8 cellular contexts compared by ENCODE assay signal in the genomic region with DNA sequence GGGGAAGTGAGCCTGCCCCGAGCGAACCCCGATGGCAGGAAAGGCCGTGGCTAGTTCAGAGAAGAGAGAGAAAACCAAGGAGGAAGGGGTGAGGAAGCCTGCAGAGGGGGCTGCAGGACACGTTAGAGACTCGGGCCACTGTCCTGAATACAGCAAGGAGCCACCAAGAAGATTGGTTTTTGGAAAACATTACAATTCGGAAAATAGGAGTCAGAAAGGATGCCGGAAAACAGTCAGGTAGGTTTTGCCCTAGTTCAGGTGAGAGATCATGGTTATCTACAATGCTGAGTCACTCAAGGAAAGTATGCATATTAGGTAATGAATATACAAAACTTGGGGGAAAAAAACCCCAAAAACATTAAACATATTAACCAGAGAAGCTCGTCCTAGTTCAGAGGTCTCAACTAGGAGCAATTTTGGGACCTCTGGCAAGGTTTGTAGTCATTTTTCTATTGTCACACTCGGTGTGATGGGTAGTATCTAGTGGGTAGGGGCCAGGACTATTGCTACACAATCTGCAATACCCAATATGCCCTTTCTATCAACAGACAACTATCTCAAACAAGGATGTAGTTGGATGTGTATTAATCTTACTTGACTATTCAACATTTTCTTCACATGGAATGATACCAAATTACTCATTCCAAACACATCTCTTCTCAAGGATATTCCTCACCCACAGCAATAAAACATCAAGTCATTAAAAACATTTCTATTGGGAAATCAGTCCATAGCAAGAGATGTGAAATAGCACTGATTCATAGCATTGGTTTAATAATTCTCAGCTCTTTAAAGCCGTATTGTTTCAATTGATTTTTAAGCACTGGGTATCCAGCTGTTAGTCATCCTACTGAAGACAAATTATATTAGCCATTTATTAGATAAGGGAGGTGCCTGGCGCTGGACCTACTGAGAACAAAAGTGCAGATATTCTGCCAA.
DNase-seq lines count a peak whose midpoint lies in the region; ATAC-seq and TF ChIP-seq lines count a peak whose summit lies in the region.

No MANE protein-coding gene starts in this region.

- H3K9me3 Mint-ChIP-seq in T-helper 2 cell treated with Interferon-gamma antibody and Interleukin-4, amounts not matched to agents 5 μg/mL and 100 μg/mL, for 36 hours, result no peaks in the 10 kb centered on the region
- no peaks in the 10 kb centered on the region for H3K9me3 Mint-ChIP-seq in MCF 10A (ENCODE audit: unreplicated experiment)

- peaks cover 4% of the 10 kb centered on the region for H3K4me1 Mint-ChIP-seq in T-helper 2 cell treated with Interferon-gamma antibody and Interleukin-4, amounts not matched to agents 5 μg/mL and 100 μg/mL, for 36 hours (ENCODE audit: low read depth)
- peaks cover 20% of the 10 kb centered on the region for H3K4me1 Mint-ChIP-seq in MCF 10A (ENCODE audit: insufficient read depth, unreplicated experiment)

- intact Hi-C loops in MCF 10A (cut with micrococcal nuclease), result loop anchor here (5.0 kb wide), 1 partner anchor 336 kb away; the partner anchor contains the start of gene VIM
- intact Hi-C loops in left colon (cut with DNase I, micrococcal nuclease), result no loop called here

- TF ChIP-seq CTCF in C4-2B (conservative IDR thresholded peaks at IDR 0.05) (peak; percentile 33), MCF 10A (IDR thresholded peaks at IDR 0.05; ENCODE audit: unreplicated experiment) (no peak)

- H3K4me3 Mint-ChIP-seq in T-helper 2 cell treated with Interferon-gamma antibody and Interleukin-4, amounts not matched to agents 5 μg/mL and 100 μg/mL, for 36 hours, result peak overlapping the region; percentile 37
- H3K4me3 Mint-ChIP-seq in MCF 10A (ENCODE audit: unreplicated experiment), result no peak overlapping the region

- peak overlapping the region; percentile 10; the same call in 1 of the 2 replicates for H3K27ac ChIP-seq in C4-2B

- H3K27me3 Mint-ChIP-seq in T-helper 2 cell treated with Interferon-gamma antibody and Interleukin-4, amounts not matched to agents 5 μg/mL and 100 μg/mL, for 36 hours (ENCODE audit: low read depth), result peaks cover 30% of the 10 kb centered on the region
- H3K27me3 Mint-ChIP-seq in MCF 10A (ENCODE audit: insufficient read depth, unreplicated experiment), result no peaks in the 10 kb centered on the region

- no peak for DNase-seq in T-helper 2 cell treated with Interferon-gamma antibody and Interleukin-4, amounts not matched to agents 5 μg/mL and 100 μg/mL, for 36 hours (ENCODE audit: low spot score)
- DNase-seq in MCF 10A (ENCODE audit: unreplicated experiment) (peak; percentile 59), left colon (peak; percentile 31 to 41), KG1 (lab: John Stamatoyannopoulos, UW) (no peak)
- peak; percentile 21 to 26 for DNase-seq in stimulated activated CD4-positive, alpha-beta T cell treated with anti-CD3 and anti-CD28 coated beads, Interleukin-2, amount 100 ng/mL, for 48 hours

- BruUV-seq in MCF 10A (replicated peaks; lab: Mats Ljungman, UMichigan), result TSS peak; percentile 100

- peak; percentile 46 for ATAC-seq in HG03060 (IDR thresholded peaks at IDR 0.05; ENCODE audit: low read depth, unreplicated experiment)
- ATAC-seq in left colon, result peak; percentile 39
- no peak for ATAC-seq in HG03469 (IDR thresholded peaks at IDR 0.05; ENCODE audit: unreplicated experiment)

- POLR2A ChIA-PET in MCF 10A (lab: Yijun Ruan, JAX), result interaction anchor here (1.1 to 1.4 kb wide), 3 partner anchors 12 to 310 kb away, joined by 3 to 5 read pairs (median 3); partner anchors contain the start of gene TRDMT1

- H3K36me3 Mint-ChIP-seq in T-helper 2 cell treated with Interferon-gamma antibody and Interleukin-4, amounts not matched to agents 5 μg/mL and 100 μg/mL, for 36 hours (ENCODE audit: low read depth), result no peaks in the 10 kb centered on the region
- peaks cover 4% of the 10 kb centered on the region for H3K36me3 Mint-ChIP-seq in MCF 10A (ENCODE audit: insufficient read depth, unreplicated experiment)

- no peak overlapping the region for H3K27ac Mint-ChIP-seq in T-helper 2 cell treated with Interferon-gamma antibody and Interleukin-4, amounts not matched to agents 5 μg/mL and 100 μg/mL, for 36 hours
- H3K27ac Mint-ChIP-seq in MCF 10A (ENCODE audit: low read depth, unreplicated experiment), result no peak overlapping the region

- CTCF ChIA-PET in MCF 10A (lab: Yijun Ruan, JAX), result no interaction called here

Comparison
In these comparisons a context has a peak if more than half of its experiments do, and no peak if none do; other contexts are left out.
1. DNase-seq: peak in MCF 10A (single experiment), left colon (2 of 2) and stimulated activated CD4-positive, alpha-beta T cell treated with anti-CD3 and anti-CD28 coated beads, Interleukin-2, amount 100 ng/mL, for 48 hours (2 of 2); none in T-helper 2 cell treated with Interferon-gamma antibody and Interleukin-4, amounts not matched to agents 5 μg/mL and 100 μg/mL, for 36 hours (single experiment) and KG1 (single experiment).